In genomic region chr9:136787690-136788400, GRCh38 we compare ENCODE assay signal across 8 cellular contexts. TPM values are rescaled to one million over a fixed set of nuclear protein-coding genes. Genes with fewer than 3 reads are reported as not detected.
DNase-seq lines count a peak whose midpoint lies in the region; ATAC-seq and TF ChIP-seq lines count a peak whose summit lies in the region.

No MANE protein-coding gene starts in this region.

- peaks cover 19% of the 10 kb centered on the region for H3K4me1 Mint-ChIP-seq in activated CD4-positive, alpha-beta T cell treated with anti-CD3 and anti-CD28 coated beads for 36 hours
- H3K4me1 Mint-ChIP-seq in memory B cell: peaks cover 17% of the 10 kb centered on the region

- H3K27me3 ChIP-seq in colonic mucosa: no peaks in the 10 kb centered on the region

- DNase-seq in Right ventricle myocardium inferior (ENCODE audit: missing footprints) (peak; percentile 86), cardiac septum (ENCODE audit: low spot score) (no peak), NCI-H2227 treated with DMSO at 0.1 percent for 48 hours (lab: John Stamatoyannopoulos, UW) (peak; percentile 72), colonic mucosa (peak; percentile 88), memory B cell (ENCODE audit: low spot score in 2 of 2) (peak; percentile 70 to 82)
- peak; percentile 87 for DNase-seq in activated CD4-positive, alpha-beta T cell treated with anti-CD3 and anti-CD28 coated beads for 36 hours
- peak; percentile 33 to 48 for DNase-seq in stimulated activated CD8-positive, alpha-beta memory T cell treated with anti-CD3 and anti-CD28 coated beads, Interleukin-4, amount 100 ng/mL, for 1 hour (ENCODE audit: low read depth in 2 of 2, low spot score in 1 of 2)

- no peak overlapping the region for H3K27ac Mint-ChIP-seq in activated CD4-positive, alpha-beta T cell treated with anti-CD3 and anti-CD28 coated beads for 36 hours
- H3K27ac Mint-ChIP-seq in memory B cell: no peak overlapping the region

- POLR2A ChIA-PET in activated CD4-positive, alpha-beta T cell treated with anti-CD3 and anti-CD28 coated beads for 36 hours (lab: Charles Lee): interaction anchor here (0.6 kb wide), 1 partner anchor 85 kb away, joined by 3 read pairs; no protein-coding TSS in a partner anchor

- CTCF ChIA-PET in activated CD4-positive, alpha-beta T cell treated with anti-CD3 and anti-CD28 coated beads for 36 hours (lab: Charles Lee): interaction anchor here (0.6 to 2.5 kb wide), 10 partner anchors 10 to 308 kb away, joined by 3 to 17 read pairs (median 4); no protein-coding TSS in a partner anchor

- H3K4me1 ChIP-seq in colonic mucosa: peaks cover 20% of the 10 kb centered on the region

- intact Hi-C loops in Right ventricle myocardium inferior (cut with DNase I): loop anchor here (2.0 to 10.0 kb wide), 2 partner anchors 247 to 277 kb away; no protein-coding TSS in a partner anchor
- intact Hi-C loops in cardiac septum (cut with DNase I): loop anchor here (2.0 to 10.0 kb wide), 2 partner anchors 241 to 277 kb away; partner anchors contain the start of gene ABCA2
- intact Hi-C loops in activated CD4-positive, alpha-beta T cell treated with anti-CD3 and anti-CD28 coated beads for 36 hours (cut with DNase I, micrococcal nuclease): loop anchor here (1.0 to 10.0 kb wide), 4 partner anchors 247 to 437 kb away; partner anchors contain the start of genes CYSRT1 (in 1 of the 2), RNF208 (in 1 of the 2) and RNF224 (in 1 of the 2)
- intact Hi-C loops in colonic mucosa (cut with DNase I): loop anchor here (5.0 kb wide), 1 partner anchor 249 kb away; no protein-coding TSS in a partner anchor

- H3K36me3 Mint-ChIP-seq in activated CD4-positive, alpha-beta T cell treated with anti-CD3 and anti-CD28 coated beads for 36 hours (ENCODE audit: low read depth): no peaks in the 10 kb centered on the region
- H3K36me3 Mint-ChIP-seq in memory B cell: no peaks in the 10 kb centered on the region

- peak overlapping the region; percentile 90 for H3K27ac ChIP-seq in colonic mucosa

- no peaks in the 10 kb centered on the region for H3K9me3 ChIP-seq in colonic mucosa

- no peak overlapping the region for H3K4me3 ChIP-seq in colonic mucosa

- no peaks in the 10 kb centered on the region for H3K9me3 Mint-ChIP-seq in activated CD4-positive, alpha-beta T cell treated with anti-CD3 and anti-CD28 coated beads for 36 hours (ENCODE audit: low read depth)
- no peaks in the 10 kb centered on the region for H3K9me3 Mint-ChIP-seq in memory B cell

- H3K4me3 Mint-ChIP-seq in activated CD4-positive, alpha-beta T cell treated with anti-CD3 and anti-CD28 coated beads for 36 hours: no peak overlapping the region
- no peak overlapping the region for H3K4me3 Mint-ChIP-seq in memory B cell

- no peaks in the 10 kb centered on the region for H3K27me3 Mint-ChIP-seq in activated CD4-positive, alpha-beta T cell treated with anti-CD3 and anti-CD28 coated beads for 36 hours
- H3K27me3 Mint-ChIP-seq in memory B cell: no peaks in the 10 kb centered on the region

- H3K9ac ChIP-seq in colonic mucosa (ENCODE audit: low read depth in 2 of 2, low read length in 2 of 2): peak overlapping the region in 1 of 2 donors; percentile 61

- no peaks in the 10 kb centered on the region for H3K36me3 ChIP-seq in colonic mucosa

- TF ChIP-seq CTCF in colonic mucosa (IDR thresholded peaks at IDR 0.05): peak; percentile 80

- ATAC-seq in Right ventricle myocardium inferior (no peak), memory B cell (ENCODE audit: low read depth) (no peak), GM21526 (IDR thresholded peaks at IDR 0.05; ENCODE audit: low FRiP score, unreplicated experiment) (no peak)
- no peak for ATAC-seq in activated CD4-positive, alpha-beta T cell treated with anti-CD3 and anti-CD28 coated beads for 36 hours

RNA-seq across cellular contexts. Expression of gene TMEM141, which starts 3.3 kb away (rescaled TPM):
- total RNA-seq in Right ventricle myocardium inferior (75.9 TPM), cardiac septum (62.5 TPM), colonic mucosa (100 to 1,000 TPM; 236 to 366 TPM)
- total RNA-seq in activated CD4-positive, alpha-beta T cell treated with anti-CD3 and anti-CD28 coated beads for 36 hours: 10 to 100 TPM; 30.9 to 47.1 TPM

RNA-seq across cellular contexts. Expression of gene CCDC183, which starts 8.3 kb away (rescaled TPM):
- total RNA-seq in Right ventricle myocardium inferior: 1.6 TPM
- total RNA-seq in cardiac septum: 1.6 TPM
- under 1 TPM; 0.47 to 0.55 TPM for total RNA-seq in activated CD4-positive, alpha-beta T cell treated with anti-CD3 and anti-CD28 coated beads for 36 hours
- total RNA-seq in colonic mucosa: 10 to 100 TPM in 1 of 2 donors, 1 to 10 TPM in 1; 2.4 to 20.0 TPM

RNA-seq across cellular contexts. Expression of gene RABL6, which starts 19.9 kb away (rescaled TPM):
- total RNA-seq in Right ventricle myocardium inferior (69.5 TPM), cardiac septum (66.4 TPM), colonic mucosa (100 to 1,000 TPM; 126 to 163 TPM)
- total RNA-seq in activated CD4-positive, alpha-beta T cell treated with anti-CD3 and anti-CD28 coated beads for 36 hours: 10 to 100 TPM; 66.2 to 71.8 TPM

RNA-seq across cellular contexts. Expression of gene LCN15, which starts 23.5 kb away (rescaled TPM):
- total RNA-seq in Right ventricle myocardium inferior (0.46 TPM), cardiac septum (not detected), colonic mucosa (1 to 10 TPM in 1 of 2 donors, not detected in 1; 3.4 TPM)
- total RNA-seq in activated CD4-positive, alpha-beta T cell treated with anti-CD3 and anti-CD28 coated beads for 36 hours: not detected

RNA-seq across cellular contexts. Expression of gene LCN8, which starts 29.8 kb away (rescaled TPM):
- total RNA-seq in Right ventricle myocardium inferior (not detected), cardiac septum (not detected), colonic mucosa (not detected)
- not detected for total RNA-seq in activated CD4-positive, alpha-beta T cell treated with anti-CD3 and anti-CD28 coated beads for 36 hours
